ENCODE assay signal across 2 cellular contexts in the genomic region with DNA sequence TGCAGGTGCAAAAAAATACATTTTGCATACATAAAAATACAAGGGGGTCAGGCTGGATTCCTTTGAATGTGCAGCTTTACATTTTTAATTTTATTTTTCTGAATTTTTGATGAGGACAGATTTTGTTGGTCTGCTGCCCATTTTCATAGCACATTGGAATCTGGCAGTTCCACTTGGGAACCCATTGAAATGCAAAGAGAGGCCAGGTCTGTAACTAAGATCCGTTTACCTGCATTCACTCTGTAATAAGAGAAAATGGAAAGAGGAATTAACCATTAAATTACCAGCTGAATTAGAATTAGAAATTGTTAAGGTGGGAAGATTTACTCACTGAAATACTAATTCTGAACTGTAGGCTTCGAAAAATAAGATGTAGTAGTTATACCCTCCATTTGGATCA.
A peak's percentile ranks its signal among the peaks of the same experiment; 100 is the strongest.
TF ChIP-seq lines count a peak whose summit lies in the region.

No MANE protein-coding gene starts in this region.

TF ChIP-seq in GM23338, 12 proteins besides CTCF, POLR2A, EP300 and RAD21 (continues in another document):
- TF ChIP-seq, protein P1, sequence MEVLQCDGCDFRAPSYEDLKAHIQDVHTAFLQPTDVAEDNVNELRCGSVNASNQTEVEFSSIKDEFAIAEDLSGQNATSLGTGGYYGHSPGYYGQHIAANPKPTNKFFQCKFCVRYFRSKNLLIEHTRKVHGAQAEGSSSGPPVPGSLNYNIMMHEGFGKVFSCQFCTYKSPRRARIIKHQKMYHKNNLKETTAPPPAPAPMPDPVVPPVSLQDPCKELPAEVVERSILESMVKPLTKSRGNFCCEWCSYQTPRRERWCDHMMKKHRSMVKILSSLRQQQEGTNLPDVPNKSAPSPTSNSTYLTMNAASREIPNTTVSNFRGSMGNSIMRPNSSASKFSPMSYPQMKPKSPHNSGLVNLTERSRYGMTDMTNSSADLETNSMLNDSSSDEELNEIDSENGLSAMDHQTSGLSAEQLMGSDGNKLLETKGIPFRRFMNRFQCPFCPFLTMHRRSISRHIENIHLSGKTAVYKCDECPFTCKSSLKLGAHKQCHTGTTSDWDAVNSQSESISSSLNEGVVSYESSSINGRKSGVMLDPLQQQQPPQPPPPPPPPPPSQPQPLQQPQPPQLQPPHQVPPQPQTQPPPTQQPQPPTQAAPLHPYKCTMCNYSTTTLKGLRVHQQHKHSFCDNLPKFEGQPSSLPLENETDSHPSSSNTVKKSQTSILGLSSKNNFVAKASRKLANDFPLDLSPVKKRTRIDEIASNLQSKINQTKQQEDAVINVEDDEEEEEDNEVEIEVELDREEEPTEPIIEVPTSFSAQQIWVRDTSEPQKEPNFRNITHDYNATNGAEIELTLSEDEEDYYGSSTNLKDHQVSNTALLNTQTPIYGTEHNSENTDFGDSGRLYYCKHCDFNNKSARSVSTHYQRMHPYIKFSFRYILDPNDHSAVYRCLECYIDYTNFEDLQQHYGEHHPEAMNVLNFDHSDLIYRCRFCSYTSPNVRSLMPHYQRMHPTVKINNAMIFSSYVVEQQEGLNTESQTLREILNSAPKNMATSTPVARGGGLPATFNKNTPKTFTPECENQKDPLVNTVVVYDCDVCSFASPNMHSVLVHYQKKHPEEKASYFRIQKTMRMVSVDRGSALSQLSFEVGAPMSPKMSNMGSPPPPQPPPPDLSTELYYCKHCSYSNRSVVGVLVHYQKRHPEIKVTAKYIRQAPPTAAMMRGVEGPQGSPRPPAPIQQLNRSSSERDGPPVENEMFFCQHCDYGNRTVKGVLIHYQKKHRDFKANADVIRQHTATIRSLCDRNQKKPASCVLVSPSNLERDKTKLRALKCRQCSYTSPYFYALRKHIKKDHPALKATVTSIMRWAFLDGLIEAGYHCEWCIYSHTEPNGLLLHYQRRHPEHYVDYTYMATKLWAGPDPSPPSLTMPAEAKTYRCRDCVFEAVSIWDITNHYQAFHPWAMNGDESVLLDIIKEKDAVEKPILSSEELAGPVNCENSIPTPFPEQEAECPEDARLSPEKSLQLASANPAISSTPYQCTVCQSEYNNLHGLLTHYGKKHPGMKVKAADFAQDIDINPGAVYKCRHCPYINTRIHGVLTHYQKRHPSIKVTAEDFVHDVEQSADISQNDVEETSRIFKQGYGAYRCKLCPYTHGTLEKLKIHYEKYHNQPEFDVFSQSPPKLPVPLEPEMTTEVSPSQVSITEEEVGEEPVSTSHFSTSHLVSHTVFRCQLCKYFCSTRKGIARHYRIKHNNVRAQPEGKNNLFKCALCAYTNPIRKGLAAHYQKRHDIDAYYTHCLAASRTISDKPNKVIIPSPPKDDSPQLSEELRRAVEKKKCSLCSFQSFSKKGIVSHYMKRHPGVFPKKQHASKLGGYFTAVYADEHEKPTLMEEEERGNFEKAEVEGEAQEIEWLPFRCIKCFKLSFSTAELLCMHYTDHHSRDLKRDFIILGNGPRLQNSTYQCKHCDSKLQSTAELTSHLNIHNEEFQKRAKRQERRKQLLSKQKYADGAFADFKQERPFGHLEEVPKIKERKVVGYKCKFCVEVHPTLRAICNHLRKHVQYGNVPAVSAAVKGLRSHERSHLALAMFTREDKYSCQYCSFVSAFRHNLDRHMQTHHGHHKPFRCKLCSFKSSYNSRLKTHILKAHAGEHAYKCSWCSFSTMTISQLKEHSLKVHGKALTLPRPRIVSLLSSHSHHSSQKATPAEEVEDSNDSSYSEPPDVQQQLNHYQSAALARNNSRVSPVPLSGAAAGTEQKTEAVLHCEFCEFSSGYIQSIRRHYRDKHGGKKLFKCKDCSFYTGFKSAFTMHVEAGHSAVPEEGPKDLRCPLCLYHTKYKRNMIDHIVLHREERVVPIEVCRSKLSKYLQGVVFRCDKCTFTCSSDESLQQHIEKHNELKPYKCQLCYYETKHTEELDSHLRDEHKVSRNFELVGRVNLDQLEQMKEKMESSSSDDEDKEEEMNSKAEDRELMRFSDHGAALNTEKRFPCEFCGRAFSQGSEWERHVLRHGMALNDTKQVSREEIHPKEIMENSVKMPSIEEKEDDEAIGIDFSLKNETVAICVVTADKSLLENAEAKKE (CRISPR knock-in tag; IDR thresholded peaks at IDR 0.05), result no peak
- TF ChIP-seq POLR2AphosphoS5 (IDR thresholded peaks at IDR 0.05; ENCODE audit: low read depth) (peak; percentile 54), ZNF331 (CRISPR knock-in tag; IDR thresholded peaks at IDR 0.05; ENCODE audit: low read depth) (no peak), CREB1 (CRISPR knock-in tag; IDR thresholded peaks at IDR 0.05; ENCODE audit: low read depth) (no peak), EZH2phosphoT487 (IDR thresholded peaks at IDR 0.05; ENCODE audit: unreplicated experiment) (no peak), ZNF114 (CRISPR knock-in tag; IDR thresholded peaks at IDR 0.05) (no peak), NANOG (IDR thresholded peaks at IDR 0.05; ENCODE audit: borderline replicate concordance) (peak; percentile 40; the same call in 1 of the 2 replicates), JUNB (IDR thresholded peaks at IDR 0.05; ENCODE audit: unreplicated experiment) (no peak)
- TF ChIP-seq, protein P2, sequence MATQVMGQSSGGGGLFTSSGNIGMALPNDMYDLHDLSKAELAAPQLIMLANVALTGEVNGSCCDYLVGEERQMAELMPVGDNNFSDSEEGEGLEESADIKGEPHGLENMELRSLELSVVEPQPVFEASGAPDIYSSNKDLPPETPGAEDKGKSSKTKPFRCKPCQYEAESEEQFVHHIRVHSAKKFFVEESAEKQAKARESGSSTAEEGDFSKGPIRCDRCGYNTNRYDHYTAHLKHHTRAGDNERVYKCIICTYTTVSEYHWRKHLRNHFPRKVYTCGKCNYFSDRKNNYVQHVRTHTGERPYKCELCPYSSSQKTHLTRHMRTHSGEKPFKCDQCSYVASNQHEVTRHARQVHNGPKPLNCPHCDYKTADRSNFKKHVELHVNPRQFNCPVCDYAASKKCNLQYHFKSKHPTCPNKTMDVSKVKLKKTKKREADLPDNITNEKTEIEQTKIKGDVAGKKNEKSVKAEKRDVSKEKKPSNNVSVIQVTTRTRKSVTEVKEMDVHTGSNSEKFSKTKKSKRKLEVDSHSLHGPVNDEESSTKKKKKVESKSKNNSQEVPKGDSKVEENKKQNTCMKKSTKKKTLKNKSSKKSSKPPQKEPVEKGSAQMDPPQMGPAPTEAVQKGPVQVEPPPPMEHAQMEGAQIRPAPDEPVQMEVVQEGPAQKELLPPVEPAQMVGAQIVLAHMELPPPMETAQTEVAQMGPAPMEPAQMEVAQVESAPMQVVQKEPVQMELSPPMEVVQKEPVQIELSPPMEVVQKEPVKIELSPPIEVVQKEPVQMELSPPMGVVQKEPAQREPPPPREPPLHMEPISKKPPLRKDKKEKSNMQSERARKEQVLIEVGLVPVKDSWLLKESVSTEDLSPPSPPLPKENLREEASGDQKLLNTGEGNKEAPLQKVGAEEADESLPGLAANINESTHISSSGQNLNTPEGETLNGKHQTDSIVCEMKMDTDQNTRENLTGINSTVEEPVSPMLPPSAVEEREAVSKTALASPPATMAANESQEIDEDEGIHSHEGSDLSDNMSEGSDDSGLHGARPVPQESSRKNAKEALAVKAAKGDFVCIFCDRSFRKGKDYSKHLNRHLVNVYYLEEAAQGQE (IDR thresholded peaks at IDR 0.05; ENCODE audit: unreplicated experiment), result no peak
- TF ChIP-seq, protein P3, sequence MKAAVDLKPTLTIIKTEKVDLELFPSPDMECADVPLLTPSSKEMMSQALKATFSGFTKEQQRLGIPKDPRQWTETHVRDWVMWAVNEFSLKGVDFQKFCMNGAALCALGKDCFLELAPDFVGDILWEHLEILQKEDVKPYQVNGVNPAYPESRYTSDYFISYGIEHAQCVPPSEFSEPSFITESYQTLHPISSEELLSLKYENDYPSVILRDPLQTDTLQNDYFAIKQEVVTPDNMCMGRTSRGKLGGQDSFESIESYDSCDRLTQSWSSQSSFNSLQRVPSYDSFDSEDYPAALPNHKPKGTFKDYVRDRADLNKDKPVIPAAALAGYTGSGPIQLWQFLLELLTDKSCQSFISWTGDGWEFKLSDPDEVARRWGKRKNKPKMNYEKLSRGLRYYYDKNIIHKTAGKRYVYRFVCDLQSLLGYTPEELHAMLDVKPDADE (IDR thresholded peaks at IDR 0.05), result no peak

TF ChIP-seq in H1, 55 proteins besides CTCF, POLR2A, EP300 and RAD21:
- TF ChIP-seq TCF12 (IDR thresholded peaks at IDR 0.05; ENCODE audit: low read depth, low read length) (0 out of 2 replicates have a peak, but pooled peaks have one; percentile 76), POLR2AphosphoS5 (IDR thresholded peaks at IDR 0.05; ENCODE audit: low read depth, low read length) (peak; percentile 48; the same call in 1 of the 2 replicates), SP1 (IDR thresholded peaks at IDR 0.05; ENCODE audit: low read depth, low read length) (peak; percentile 40; the same call in 1 of the 2 replicates), CREB1 (IDR thresholded peaks at IDR 0.05) (no peak), BCL11A (IDR thresholded peaks at IDR 0.05; ENCODE audit: low read depth in 2 of 2, low read length in 2 of 2) (no peak), POU5F1 (IDR thresholded peaks at IDR 0.05; ENCODE audit: low read depth, low read length) (peak; percentile 83; the same call in 1 of the 2 replicates)
